In the genomic region with DNA sequence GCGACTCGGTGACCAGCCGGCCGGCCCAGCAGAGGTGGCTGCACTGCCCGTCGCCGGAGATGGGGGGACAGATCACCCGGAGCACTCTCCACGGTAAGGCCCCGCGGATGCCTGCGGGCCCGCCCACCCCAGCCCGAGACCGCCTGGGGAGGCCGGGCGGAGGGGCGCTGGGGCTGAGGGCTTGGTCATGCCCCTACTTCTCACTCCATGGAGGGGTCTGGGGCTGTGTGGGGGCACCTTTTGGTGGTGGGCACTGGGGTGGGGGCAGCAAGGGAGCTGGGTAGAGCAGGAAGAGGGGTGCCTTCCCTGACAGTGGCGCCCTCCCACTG, we compare ENCODE assay signal across 8 cellular contexts.
DNase-seq lines count a peak whose midpoint lies in the region; ATAC-seq and TF ChIP-seq lines count a peak whose summit lies in the region.

No MANE protein-coding gene starts in this region.

- no peak overlapping the region for H3K27ac ChIP-seq in CD4-positive, alpha-beta memory T cell (ENCODE audit: low read depth, low read length)

- H3K36me3 ChIP-seq in CD4-positive, alpha-beta memory T cell (ENCODE audit: insufficient read depth, low read length) = no peaks in the 10 kb centered on the region

- peak overlapping the region in 6 of 8 donors; percentile 49 to 69 (median 68) for H3K4me3 Mint-ChIP-seq in CD4-positive, alpha-beta memory T cell
- peak overlapping the region; percentile 74 for H3K4me3 Mint-ChIP-seq in glutamatergic neuron (ENCODE audit: unreplicated experiment)

- H3K27me3 Mint-ChIP-seq in CD4-positive, alpha-beta memory T cell = peaks cover 25 to 30% of the 10 kb centered on the region in 2 donors
- peaks cover 19% of the 10 kb centered on the region for H3K27me3 Mint-ChIP-seq in glutamatergic neuron (ENCODE audit: unreplicated experiment)

- intact Hi-C loops in CD4-positive, alpha-beta memory T cell (cut with micrococcal nuclease) = no loop called here

- no peak for TF ChIP-seq CTCF in glutamatergic neuron (IDR thresholded peaks at IDR 0.05; ENCODE audit: partially characterized antibody, unreplicated experiment)
- no peak for TF ChIP-seq CTCF in retinal pigment epithelial cell (conservative IDR thresholded peaks at IDR 0.05; ENCODE audit: low read depth, low read length)

- no peaks in the 10 kb centered on the region for H3K36me3 Mint-ChIP-seq in CD4-positive, alpha-beta memory T cell
- no peaks in the 10 kb centered on the region for H3K36me3 Mint-ChIP-seq in glutamatergic neuron (ENCODE audit: unreplicated experiment)

- CTCF ChIA-PET in CD4-positive, alpha-beta memory T cell (lab: Charles Lee; ENCODE audit: partially characterized antibody) = interaction anchor here (1.1 kb wide), 1 partner anchor 13 kb away, joined by 4 read pairs; no protein-coding TSS in a partner anchor

- H3K9me3 ChIP-seq in CD4-positive, alpha-beta memory T cell (ENCODE audit: control insufficient read depth in 1 of 2, low read length in 2 of 2) = no peaks in the 10 kb centered on the region

- ATAC-seq in SK-N-SH treated with all-trans-retinoic acid at 6 μM for 48 hours (peak; percentile 10; the same call in 2 of the 3 replicates), HG03025 (IDR thresholded peaks at IDR 0.05; ENCODE audit: low FRiP score, unreplicated experiment) (no peak)

- POLR2A ChIA-PET in CD4-positive, alpha-beta memory T cell (lab: Charles Lee; ENCODE audit: partially characterized antibody) = no interaction called here

- peaks cover 0 to 2% (median 0%) of the 10 kb centered on the region in 8 donors for H3K9me3 Mint-ChIP-seq in CD4-positive, alpha-beta memory T cell
- peaks cover 2% of the 10 kb centered on the region for H3K9me3 Mint-ChIP-seq in glutamatergic neuron (ENCODE audit: unreplicated experiment)

- peaks cover 5% of the 10 kb centered on the region for H3K27me3 ChIP-seq in CD4-positive, alpha-beta memory T cell (ENCODE audit: insufficient read depth, low read length)

- peaks cover 10 to 21% (median 12%) of the 10 kb centered on the region in 4 donors for H3K4me1 Mint-ChIP-seq in CD4-positive, alpha-beta memory T cell
- peaks cover 7% of the 10 kb centered on the region for H3K4me1 Mint-ChIP-seq in glutamatergic neuron (ENCODE audit: low read depth, unreplicated experiment)

- no peak overlapping the region for H3K27ac Mint-ChIP-seq in CD4-positive, alpha-beta memory T cell
- no peak overlapping the region for H3K27ac Mint-ChIP-seq in glutamatergic neuron (ENCODE audit: unreplicated experiment)

- peaks cover 14% of the 10 kb centered on the region for H3K4me1 ChIP-seq in CD4-positive, alpha-beta memory T cell (ENCODE audit: insufficient read depth, low read length)

- DNase-seq in CD4-positive, alpha-beta memory T cell = no peak
- DNase-seq in glutamatergic neuron (no peak), retinal pigment epithelial cell (ENCODE audit: low read depth) (no peak), NCI-H748 treated with DMSO at 0.1 percent for 48 hours (lab: John Stamatoyannopoulos, UW) (no peak), Kasumi-1 (lab: John Stamatoyannopoulos, UW) (no peak), HCEC 1CT (no peak)

- no peak overlapping the region for H3K4me3 ChIP-seq in CD4-positive, alpha-beta memory T cell (ENCODE audit: low read length in 2 of 2)
- H3K4me3 ChIP-seq in retinal pigment epithelial cell (ENCODE audit: low read length) = peak overlapping the region; percentile 15

TF ChIP-seq in SK-N-SH treated with all-trans-retinoic acid at 6 μM for 48 hours, 23 proteins besides CTCF, POLR2A, EP300 and RAD21 (continues in another document):
- TF ChIP-seq, protein P1, sequence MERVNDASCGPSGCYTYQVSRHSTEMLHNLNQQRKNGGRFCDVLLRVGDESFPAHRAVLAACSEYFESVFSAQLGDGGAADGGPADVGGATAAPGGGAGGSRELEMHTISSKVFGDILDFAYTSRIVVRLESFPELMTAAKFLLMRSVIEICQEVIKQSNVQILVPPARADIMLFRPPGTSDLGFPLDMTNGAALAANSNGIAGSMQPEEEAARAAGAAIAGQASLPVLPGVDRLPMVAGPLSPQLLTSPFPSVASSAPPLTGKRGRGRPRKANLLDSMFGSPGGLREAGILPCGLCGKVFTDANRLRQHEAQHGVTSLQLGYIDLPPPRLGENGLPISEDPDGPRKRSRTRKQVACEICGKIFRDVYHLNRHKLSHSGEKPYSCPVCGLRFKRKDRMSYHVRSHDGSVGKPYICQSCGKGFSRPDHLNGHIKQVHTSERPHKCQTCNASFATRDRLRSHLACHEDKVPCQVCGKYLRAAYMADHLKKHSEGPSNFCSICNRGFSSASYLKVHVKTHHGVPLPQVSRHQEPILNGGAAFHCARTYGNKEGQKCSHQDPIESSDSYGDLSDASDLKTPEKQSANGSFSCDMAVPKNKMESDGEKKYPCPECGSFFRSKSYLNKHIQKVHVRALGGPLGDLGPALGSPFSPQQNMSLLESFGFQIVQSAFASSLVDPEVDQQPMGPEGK (CRISPR knock-in tag; IDR thresholded peaks at IDR 0.05; ENCODE audit: borderline replicate concordance) = no peak
- TF ChIP-seq ZFP3 (CRISPR knock-in tag; IDR thresholded peaks at IDR 0.05) (no peak), BACH2 (CRISPR knock-in tag; IDR thresholded peaks at IDR 0.05; ENCODE audit: borderline replicate concordance) (no peak), TOX (CRISPR knock-in tag; IDR thresholded peaks at IDR 0.05; ENCODE audit: borderline replicate concordance) (no peak), GLIS3 (CRISPR knock-in tag; IDR thresholded peaks at IDR 0.05) (no peak), ZC3H10 (CRISPR knock-in tag; IDR thresholded peaks at IDR 0.05) (no peak), OSR1 (CRISPR knock-in tag; IDR thresholded peaks at IDR 0.05) (no peak), CSDC2 (CRISPR knock-in tag; IDR thresholded peaks at IDR 0.05) (no peak), ZNF565 (CRISPR knock-in tag; conservative IDR thresholded peaks at IDR 0.05; ENCODE audit: low read depth) (no peak), ZFP30 (CRISPR knock-in tag; IDR thresholded peaks at IDR 0.05) (no peak), RARB (CRISPR knock-in tag; IDR thresholded peaks at IDR 0.05) (no peak), SNAI2 (CRISPR knock-in tag; IDR thresholded peaks at IDR 0.05) (no peak), ESRRG (CRISPR knock-in tag; IDR thresholded peaks at IDR 0.05) (no peak)
- TF ChIP-seq, protein P2, sequence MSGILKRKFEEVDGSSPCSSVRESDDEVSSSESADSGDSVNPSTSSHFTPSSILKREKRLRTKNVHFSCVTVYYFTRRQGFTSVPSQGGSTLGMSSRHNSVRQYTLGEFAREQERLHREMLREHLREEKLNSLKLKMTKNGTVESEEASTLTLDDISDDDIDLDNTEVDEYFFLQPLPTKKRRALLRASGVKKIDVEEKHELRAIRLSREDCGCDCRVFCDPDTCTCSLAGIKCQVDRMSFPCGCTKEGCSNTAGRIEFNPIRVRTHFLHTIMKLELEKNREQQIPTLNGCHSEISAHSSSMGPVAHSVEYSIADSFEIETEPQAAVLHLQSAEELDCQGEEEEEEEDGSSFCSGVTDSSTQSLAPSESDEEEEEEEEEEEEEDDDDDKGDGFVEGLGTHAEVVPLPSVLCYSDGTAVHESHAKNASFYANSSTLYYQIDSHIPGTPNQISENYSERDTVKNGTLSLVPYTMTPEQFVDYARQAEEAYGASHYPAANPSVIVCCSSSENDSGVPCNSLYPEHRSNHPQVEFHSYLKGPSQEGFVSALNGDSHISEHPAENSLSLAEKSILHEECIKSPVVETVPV (CRISPR knock-in tag; IDR thresholded peaks at IDR 0.05) = no peak
- TF ChIP-seq, protein P3, sequence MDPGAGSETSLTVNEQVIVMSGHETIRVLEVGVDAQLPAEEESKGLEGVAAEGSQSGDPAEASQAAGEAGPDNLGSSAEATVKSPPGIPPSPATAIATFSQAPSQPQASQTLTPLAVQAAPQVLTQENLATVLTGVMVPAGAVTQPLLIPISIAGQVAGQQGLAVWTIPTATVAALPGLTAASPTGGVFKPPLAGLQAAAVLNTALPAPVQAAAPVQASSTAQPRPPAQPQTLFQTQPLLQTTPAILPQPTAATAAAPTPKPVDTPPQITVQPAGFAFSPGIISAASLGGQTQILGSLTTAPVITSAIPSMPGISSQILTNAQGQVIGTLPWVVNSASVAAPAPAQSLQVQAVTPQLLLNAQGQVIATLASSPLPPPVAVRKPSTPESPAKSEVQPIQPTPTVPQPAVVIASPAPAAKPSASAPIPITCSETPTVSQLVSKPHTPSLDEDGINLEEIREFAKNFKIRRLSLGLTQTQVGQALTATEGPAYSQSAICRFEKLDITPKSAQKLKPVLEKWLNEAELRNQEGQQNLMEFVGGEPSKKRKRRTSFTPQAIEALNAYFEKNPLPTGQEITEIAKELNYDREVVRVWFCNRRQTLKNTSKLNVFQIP (CRISPR knock-in tag; IDR thresholded peaks at IDR 0.05; ENCODE audit: borderline replicate concordance, low read depth) = no peak
- TF ChIP-seq, protein P4, sequence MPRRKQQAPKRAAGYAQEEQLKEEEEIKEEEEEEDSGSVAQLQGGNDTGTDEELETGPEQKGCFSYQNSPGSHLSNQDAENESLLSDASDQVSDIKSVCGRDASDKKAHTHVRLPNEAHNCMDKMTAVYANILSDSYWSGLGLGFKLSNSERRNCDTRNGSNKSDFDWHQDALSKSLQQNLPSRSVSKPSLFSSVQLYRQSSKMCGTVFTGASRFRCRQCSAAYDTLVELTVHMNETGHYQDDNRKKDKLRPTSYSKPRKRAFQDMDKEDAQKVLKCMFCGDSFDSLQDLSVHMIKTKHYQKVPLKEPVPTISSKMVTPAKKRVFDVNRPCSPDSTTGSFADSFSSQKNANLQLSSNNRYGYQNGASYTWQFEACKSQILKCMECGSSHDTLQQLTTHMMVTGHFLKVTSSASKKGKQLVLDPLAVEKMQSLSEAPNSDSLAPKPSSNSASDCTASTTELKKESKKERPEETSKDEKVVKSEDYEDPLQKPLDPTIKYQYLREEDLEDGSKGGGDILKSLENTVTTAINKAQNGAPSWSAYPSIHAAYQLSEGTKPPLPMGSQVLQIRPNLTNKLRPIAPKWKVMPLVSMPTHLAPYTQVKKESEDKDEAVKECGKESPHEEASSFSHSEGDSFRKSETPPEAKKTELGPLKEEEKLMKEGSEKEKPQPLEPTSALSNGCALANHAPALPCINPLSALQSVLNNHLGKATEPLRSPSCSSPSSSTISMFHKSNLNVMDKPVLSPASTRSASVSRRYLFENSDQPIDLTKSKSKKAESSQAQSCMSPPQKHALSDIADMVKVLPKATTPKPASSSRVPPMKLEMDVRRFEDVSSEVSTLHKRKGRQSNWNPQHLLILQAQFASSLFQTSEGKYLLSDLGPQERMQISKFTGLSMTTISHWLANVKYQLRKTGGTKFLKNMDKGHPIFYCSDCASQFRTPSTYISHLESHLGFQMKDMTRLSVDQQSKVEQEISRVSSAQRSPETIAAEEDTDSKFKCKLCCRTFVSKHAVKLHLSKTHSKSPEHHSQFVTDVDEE (CRISPR knock-in tag; IDR thresholded peaks at IDR 0.05) = no peak
